8 cellular contexts compared by ENCODE assay signal in genomic region chr6:149233056-149233715, GRCh38.
DNase-seq lines count a peak whose midpoint lies in the region; ATAC-seq lines count a peak whose summit lies in the region.

No MANE protein-coding gene starts in this region.

- ATAC-seq in activated naive CD4-positive, alpha-beta T cell treated with anti-CD3 and anti-CD28 coated beads, Interleukin-2, amount 50 U/mL, for 72 hours = peak; percentile 67 to 77

- DNase-seq in EH (ENCODE audit: low read depth) = peak; percentile 95
- DNase-seq in RKO (ENCODE audit: low spot score) = peak; percentile 80
- DNase-seq in activated naive CD4-positive, alpha-beta T cell treated with anti-CD3 and anti-CD28 coated beads, Interleukin-2, amount 50 U/mL, for 72 hours (ENCODE audit: low spot score in 2 of 2) = peak; percentile 25 to 78
- DNase-seq in lung microvascular endothelial cell (ENCODE audit: low read depth in 2 of 2) = peak; percentile 13 to 89
- no peak for DNase-seq in GOT3 (lab: John Stamatoyannopoulos, UW)
- no peak for DNase-seq in GM19238 (ENCODE audit: insufficient read length, low spot score)
- DNase-seq in NCI-H526 treated with DMSO at 0.1 percent for 48 hours (lab: John Stamatoyannopoulos, UW) = no peak
- no peak for DNase-seq in NCI-H524 (lab: John Stamatoyannopoulos, UW)

- peak overlapping the region; percentile 72 to 97 for H3K27ac Mint-ChIP-seq in activated naive CD4-positive, alpha-beta T cell treated with anti-CD3 and anti-CD28 coated beads, Interleukin-2, amount 50 U/mL, for 72 hours

- H3K36me3 Mint-ChIP-seq in activated naive CD4-positive, alpha-beta T cell treated with anti-CD3 and anti-CD28 coated beads, Interleukin-2, amount 50 U/mL, for 72 hours = peaks cover 25 to 34% of the 10 kb centered on the region in 2 donors

- peaks cover 7 to 19% of the 10 kb centered on the region in 2 donors for H3K9me3 Mint-ChIP-seq in activated naive CD4-positive, alpha-beta T cell treated with anti-CD3 and anti-CD28 coated beads, Interleukin-2, amount 50 U/mL, for 72 hours

Comparison
In these comparisons a context has a peak if more than half of its experiments do, and no peak if none do; other contexts are left out.
1. DNase-seq: peak in EH (single experiment), RKO (single experiment), activated naive CD4-positive, alpha-beta T cell treated with anti-CD3 and anti-CD28 coated beads, Interleukin-2, amount 50 U/mL, for 72 hours (2 of 2) and lung microvascular endothelial cell (2 of 2); none in GOT3 (single experiment), GM19238 (single experiment), NCI-H526 treated with DMSO at 0.1 percent for 48 hours (single experiment) and NCI-H524 (0 of 2).